1 cellular context compared by ENCODE assay signal in the genomic region with DNA sequence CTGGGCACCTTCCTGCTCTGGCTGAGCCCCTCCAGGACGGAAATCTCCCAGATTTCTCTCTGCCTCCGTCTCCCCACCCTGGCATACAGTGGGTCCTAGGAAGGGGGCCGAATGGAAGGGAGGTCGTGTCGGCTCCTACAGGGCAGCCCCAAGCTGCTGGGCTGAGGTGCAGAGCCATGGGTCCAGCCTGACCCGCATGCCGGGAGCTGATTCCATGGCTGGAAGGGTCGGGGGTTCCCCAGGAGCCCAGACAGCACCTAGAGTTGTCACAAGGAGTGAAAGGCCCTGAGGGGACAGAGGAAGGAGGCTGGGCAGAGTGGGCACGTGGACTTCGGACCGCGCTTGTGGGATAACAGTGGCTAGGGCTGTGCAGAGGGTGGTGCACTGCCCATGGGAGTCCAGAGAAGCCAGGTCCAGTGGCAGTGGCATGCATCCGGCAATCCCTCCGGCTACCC.
TF ChIP-seq lines count a peak whose summit lies in the region.

No MANE protein-coding gene starts in this region.

TF ChIP-seq in WTC11, 78 proteins besides CTCF, POLR2A, EP300 and RAD21:
- TF ChIP-seq, protein P1, sequence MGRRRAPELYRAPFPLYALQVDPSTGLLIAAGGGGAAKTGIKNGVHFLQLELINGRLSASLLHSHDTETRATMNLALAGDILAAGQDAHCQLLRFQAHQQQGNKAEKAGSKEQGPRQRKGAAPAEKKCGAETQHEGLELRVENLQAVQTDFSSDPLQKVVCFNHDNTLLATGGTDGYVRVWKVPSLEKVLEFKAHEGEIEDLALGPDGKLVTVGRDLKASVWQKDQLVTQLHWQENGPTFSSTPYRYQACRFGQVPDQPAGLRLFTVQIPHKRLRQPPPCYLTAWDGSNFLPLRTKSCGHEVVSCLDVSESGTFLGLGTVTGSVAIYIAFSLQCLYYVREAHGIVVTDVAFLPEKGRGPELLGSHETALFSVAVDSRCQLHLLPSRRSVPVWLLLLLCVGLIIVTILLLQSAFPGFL (CRISPR knock-in tag; IDR thresholded peaks at IDR 0.05; ENCODE audit: borderline replicate concordance) = no peak
- TF ChIP-seq NR2C2 (CRISPR knock-in tag; IDR thresholded peaks at IDR 0.05) (no peak), ZNF423 (CRISPR knock-in tag; IDR thresholded peaks at IDR 0.05) (no peak), CBFB (CRISPR knock-in tag; IDR thresholded peaks at IDR 0.05; ENCODE audit: low read depth) (no peak), ZNF317 (CRISPR knock-in tag; IDR thresholded peaks at IDR 0.05; ENCODE audit: borderline replicate concordance, low read depth) (no peak), CREB1 (CRISPR knock-in tag; IDR thresholded peaks at IDR 0.05) (no peak), ESRRA (CRISPR knock-in tag; IDR thresholded peaks at IDR 0.05; ENCODE audit: borderline replicate concordance) (no peak)
- TF ChIP-seq, protein P2, sequence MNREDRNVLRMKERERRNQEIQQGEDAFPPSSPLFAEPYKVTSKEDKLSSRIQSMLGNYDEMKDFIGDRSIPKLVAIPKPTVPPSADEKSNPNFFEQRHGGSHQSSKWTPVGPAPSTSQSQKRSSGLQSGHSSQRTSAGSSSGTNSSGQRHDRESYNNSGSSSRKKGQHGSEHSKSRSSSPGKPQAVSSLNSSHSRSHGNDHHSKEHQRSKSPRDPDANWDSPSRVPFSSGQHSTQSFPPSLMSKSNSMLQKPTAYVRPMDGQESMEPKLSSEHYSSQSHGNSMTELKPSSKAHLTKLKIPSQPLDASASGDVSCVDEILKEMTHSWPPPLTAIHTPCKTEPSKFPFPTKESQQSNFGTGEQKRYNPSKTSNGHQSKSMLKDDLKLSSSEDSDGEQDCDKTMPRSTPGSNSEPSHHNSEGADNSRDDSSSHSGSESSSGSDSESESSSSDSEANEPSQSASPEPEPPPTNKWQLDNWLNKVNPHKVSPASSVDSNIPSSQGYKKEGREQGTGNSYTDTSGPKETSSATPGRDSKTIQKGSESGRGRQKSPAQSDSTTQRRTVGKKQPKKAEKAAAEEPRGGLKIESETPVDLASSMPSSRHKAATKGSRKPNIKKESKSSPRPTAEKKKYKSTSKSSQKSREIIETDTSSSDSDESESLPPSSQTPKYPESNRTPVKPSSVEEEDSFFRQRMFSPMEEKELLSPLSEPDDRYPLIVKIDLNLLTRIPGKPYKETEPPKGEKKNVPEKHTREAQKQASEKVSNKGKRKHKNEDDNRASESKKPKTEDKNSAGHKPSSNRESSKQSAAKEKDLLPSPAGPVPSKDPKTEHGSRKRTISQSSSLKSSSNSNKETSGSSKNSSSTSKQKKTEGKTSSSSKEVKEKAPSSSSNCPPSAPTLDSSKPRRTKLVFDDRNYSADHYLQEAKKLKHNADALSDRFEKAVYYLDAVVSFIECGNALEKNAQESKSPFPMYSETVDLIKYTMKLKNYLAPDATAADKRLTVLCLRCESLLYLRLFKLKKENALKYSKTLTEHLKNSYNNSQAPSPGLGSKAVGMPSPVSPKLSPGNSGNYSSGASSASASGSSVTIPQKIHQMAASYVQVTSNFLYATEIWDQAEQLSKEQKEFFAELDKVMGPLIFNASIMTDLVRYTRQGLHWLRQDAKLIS (CRISPR knock-in tag; IDR thresholded peaks at IDR 0.05; ENCODE audit: borderline replicate concordance) = no peak
- TF ChIP-seq, protein P3, sequence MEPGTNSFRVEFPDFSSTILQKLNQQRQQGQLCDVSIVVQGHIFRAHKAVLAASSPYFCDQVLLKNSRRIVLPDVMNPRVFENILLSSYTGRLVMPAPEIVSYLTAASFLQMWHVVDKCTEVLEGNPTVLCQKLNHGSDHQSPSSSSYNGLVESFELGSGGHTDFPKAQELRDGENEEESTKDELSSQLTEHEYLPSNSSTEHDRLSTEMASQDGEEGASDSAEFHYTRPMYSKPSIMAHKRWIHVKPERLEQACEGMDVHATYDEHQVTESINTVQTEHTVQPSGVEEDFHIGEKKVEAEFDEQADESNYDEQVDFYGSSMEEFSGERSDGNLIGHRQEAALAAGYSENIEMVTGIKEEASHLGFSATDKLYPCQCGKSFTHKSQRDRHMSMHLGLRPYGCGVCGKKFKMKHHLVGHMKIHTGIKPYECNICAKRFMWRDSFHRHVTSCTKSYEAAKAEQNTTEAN (CRISPR knock-in tag; IDR thresholded peaks at IDR 0.05) = no peak
- TF ChIP-seq, protein P4, sequence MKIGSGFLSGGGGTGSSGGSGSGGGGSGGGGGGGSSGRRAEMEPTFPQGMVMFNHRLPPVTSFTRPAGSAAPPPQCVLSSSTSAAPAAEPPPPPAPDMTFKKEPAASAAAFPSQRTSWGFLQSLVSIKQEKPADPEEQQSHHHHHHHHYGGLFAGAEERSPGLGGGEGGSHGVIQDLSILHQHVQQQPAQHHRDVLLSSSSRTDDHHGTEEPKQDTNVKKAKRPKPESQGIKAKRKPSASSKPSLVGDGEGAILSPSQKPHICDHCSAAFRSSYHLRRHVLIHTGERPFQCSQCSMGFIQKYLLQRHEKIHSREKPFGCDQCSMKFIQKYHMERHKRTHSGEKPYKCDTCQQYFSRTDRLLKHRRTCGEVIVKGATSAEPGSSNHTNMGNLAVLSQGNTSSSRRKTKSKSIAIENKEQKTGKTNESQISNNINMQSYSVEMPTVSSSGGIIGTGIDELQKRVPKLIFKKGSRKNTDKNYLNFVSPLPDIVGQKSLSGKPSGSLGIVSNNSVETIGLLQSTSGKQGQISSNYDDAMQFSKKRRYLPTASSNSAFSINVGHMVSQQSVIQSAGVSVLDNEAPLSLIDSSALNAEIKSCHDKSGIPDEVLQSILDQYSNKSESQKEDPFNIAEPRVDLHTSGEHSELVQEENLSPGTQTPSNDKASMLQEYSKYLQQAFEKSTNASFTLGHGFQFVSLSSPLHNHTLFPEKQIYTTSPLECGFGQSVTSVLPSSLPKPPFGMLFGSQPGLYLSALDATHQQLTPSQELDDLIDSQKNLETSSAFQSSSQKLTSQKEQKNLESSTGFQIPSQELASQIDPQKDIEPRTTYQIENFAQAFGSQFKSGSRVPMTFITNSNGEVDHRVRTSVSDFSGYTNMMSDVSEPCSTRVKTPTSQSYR (CRISPR knock-in tag; IDR thresholded peaks at IDR 0.05) = no peak
